Comparison of ENCODE assay signal across 37 cellular contexts in genomic region chr13:98775386-98775785, GRCh38. TPM values are rescaled to one million over a fixed set of nuclear protein-coding genes. Genes with fewer than 3 reads are reported as not detected.
"Had no signal": no experiment of that assay in that cellular context is flagged by ENCODE, and none has a peak within 500 bp of the region (broad histone marks: within the 10 kb centered on the region; RNA-seq: fewer than 3 reads in every experiment).

No MANE protein-coding gene starts in this region.

- ATAC-seq: activated CD4-positive, alpha-beta T cell treated with anti-CD3 and anti-CD28 coated beads for 36 hours; activated CD8-positive, alpha-beta memory T cell treated with anti-CD3 and anti-CD28 coated beads, Interleukin-2, amount 10 ng/mL, durations not matched to agents 7 days and 5 days; activated CD8-positive, alpha-beta T cell treated with anti-CD3 and anti-CD28 coated beads, Interleukin-2, amount 10 ng/mL, durations not matched to agents 7 days and 5 days; activated naive CD8-positive, alpha-beta T cell treated with anti-CD3 and anti-CD28 coated beads, Interleukin-2, amount 50 U/mL, for 24 hours; gastrocnemius medialis; heart left ventricle had no signal

- H3K36me3 Mint-ChIP-seq: activated CD8-positive, alpha-beta memory T cell treated with anti-CD3 and anti-CD28 coated beads, Interleukin-2, amount 10 ng/mL, durations not matched to agents 7 days and 5 days; activated naive CD4-positive, alpha-beta T cell treated with anti-CD3 and anti-CD28 coated beads, Interleukin-2, amount 50 U/mL, for 24 hours; activated naive CD8-positive, alpha-beta T cell treated with anti-CD3 and anti-CD28 coated beads for 36 hours; brain had no signal

- H3K36me3 ChIP-seq: adrenal gland, breast epithelium, cardiac muscle cell, esophagus muscularis mucosa, gastrocnemius medialis, heart left ventricle had no signal

- H3K27ac ChIP-seq: adrenal gland, breast epithelium, cardiac muscle cell, coronary artery, dorsolateral prefrontal cortex, esophagus muscularis mucosa, foreskin keratinocyte, gastrocnemius medialis, heart left ventricle had no signal

- DNase-seq: activated CD4-positive, alpha-beta memory T cell treated with anti-CD3 and anti-CD28 coated beads for 36 hours; activated CD4-positive, alpha-beta T cell treated with anti-CD3 and anti-CD28 coated beads for 36 hours; activated CD4-positive, alpha-beta T cell treated with anti-CD3 and anti-CD28 coated beads, Interleukin-2, amount 10 ng/mL, durations not matched to agents 24 days and 14 days; activated CD4-positive, CD25-positive, alpha-beta regulatory T cell; activated CD4-positive, CD25-positive, alpha-beta regulatory T cell treated with anti-CD3 and anti-CD28 coated beads, Interleukin-2, amount 50 U/mL, for 72 hours; activated CD8-positive, alpha-beta memory T cell treated with anti-CD3 and anti-CD28 coated beads, Interleukin-2, amount 10 ng/mL, durations not matched to agents 7 days and 5 days; activated CD8-positive, alpha-beta memory T cell treated with anti-CD3 and anti-CD28 coated beads, Interleukin-2, amount 50 U/mL, for 4 hours; activated CD8-positive, alpha-beta T cell treated with anti-CD3 and anti-CD28 coated beads, Interleukin-2, amount 10 ng/mL, durations not matched to agents 7 days and 5 days; activated effector memory CD4-positive, alpha-beta T cell treated with anti-CD3 and anti-CD28 coated beads, Interleukin-2, amount 50 U/mL, for 16 hours; activated naive CD4-positive, alpha-beta T cell treated with anti-CD3 and anti-CD28 coated beads for 36 hours; activated naive CD8-positive, alpha-beta T cell treated with anti-CD3 and anti-CD28 coated beads for 36 hours; activated naive CD8-positive, alpha-beta T cell treated with anti-CD3 and anti-CD28 coated beads, Interleukin-2, amount 50 U/mL, for 24 hours; activated T-cell treated with anti-CD3 and anti-CD28 coated beads, Interleukin-2, amount 50 U/mL, for 1 hour; activated T-cell treated with anti-CD3 and anti-CD28 coated beads, Interleukin-2, amount 50 U/mL, for 48 hours; adrenal gland; amygdala; aorta; dorsolateral prefrontal cortex; effector memory CD4-positive, alpha-beta T cell; erythroblast; gastrocnemius medialis; glutamatergic neuron; heart left ventricle; T-helper 2 cell had no signal

- H3K4me3 ChIP-seq: adrenal gland, breast epithelium, cardiac muscle cell, coronary artery, dorsolateral prefrontal cortex, esophagus muscularis mucosa, gastrocnemius medialis, heart left ventricle had no signal

- H3K4me3 Mint-ChIP-seq: activated CD4-positive, alpha-beta memory T cell treated with anti-CD3 and anti-CD28 coated beads for 36 hours; activated CD4-positive, alpha-beta T cell treated with anti-CD3 and anti-CD28 coated beads for 36 hours; activated CD4-positive, alpha-beta T cell treated with anti-CD3 and anti-CD28 coated beads, Interleukin-2, amount 10 ng/mL, durations not matched to agents 24 days and 14 days; activated CD8-positive, alpha-beta memory T cell treated with anti-CD3 and anti-CD28 coated beads, Interleukin-2, amount 10 ng/mL, durations not matched to agents 7 days and 5 days; activated CD8-positive, alpha-beta T cell treated with anti-CD3 and anti-CD28 coated beads, Interleukin-2, amount 10 ng/mL, durations not matched to agents 7 days and 5 days; activated naive CD4-positive, alpha-beta T cell treated with anti-CD3 and anti-CD28 coated beads for 36 hours; activated naive CD4-positive, alpha-beta T cell treated with anti-CD3 and anti-CD28 coated beads, Interleukin-2, amount 50 U/mL, for 24 hours; activated naive CD8-positive, alpha-beta T cell treated with anti-CD3 and anti-CD28 coated beads for 36 hours; activated naive CD8-positive, alpha-beta T cell treated with anti-CD3 and anti-CD28 coated beads, Interleukin-2, amount 50 U/mL, for 24 hours; activated T-helper 1 cell treated with anti-CD3 and anti-CD28 coated beads, Interleukin-12 subunit alpha, Interleukin-12 subunit beta, Interleukin-2, Interleukin-4 antibody, amounts not matched to agents 30 ng/mL and 10 ng/mL and 1 ng/mL, durations not matched to agents 14 hours and 24 hours and 36 hours; brain; central memory CD8-positive, alpha-beta T cell; dendritic cell treated with granulocyte-macrophage colony-stimulating factor and Interleukin-4, amounts not matched to agents 40 ng/mL and 50 ng/mL, for 4 days had no signal

- H3K9me3 Mint-ChIP-seq: activated naive CD4-positive, alpha-beta T cell treated with anti-CD3 and anti-CD28 coated beads, Interleukin-2, amount 50 U/mL, for 24 hours; activated naive CD8-positive, alpha-beta T cell treated with anti-CD3 and anti-CD28 coated beads for 36 hours; central memory CD8-positive, alpha-beta T cell; dendritic cell treated with granulocyte-macrophage colony-stimulating factor and Interleukin-4, amounts not matched to agents 40 ng/mL and 50 ng/mL, for 4 days had no signal

- H3K27ac Mint-ChIP-seq: activated CD4-positive, alpha-beta memory T cell treated with anti-CD3 and anti-CD28 coated beads for 36 hours; activated CD4-positive, alpha-beta T cell treated with anti-CD3 and anti-CD28 coated beads for 36 hours; activated CD4-positive, alpha-beta T cell treated with anti-CD3 and anti-CD28 coated beads, Interleukin-2, amount 10 ng/mL, durations not matched to agents 24 days and 14 days; activated CD8-positive, alpha-beta memory T cell treated with anti-CD3 and anti-CD28 coated beads, Interleukin-2, amount 10 ng/mL, durations not matched to agents 7 days and 5 days; activated CD8-positive, alpha-beta T cell treated with anti-CD3 and anti-CD28 coated beads, Interleukin-2, amount 10 ng/mL, durations not matched to agents 7 days and 5 days; activated naive CD4-positive, alpha-beta T cell treated with anti-CD3 and anti-CD28 coated beads for 36 hours; activated naive CD4-positive, alpha-beta T cell treated with anti-CD3 and anti-CD28 coated beads, Interleukin-2, amount 50 U/mL, for 24 hours; activated naive CD8-positive, alpha-beta T cell treated with anti-CD3 and anti-CD28 coated beads for 36 hours; activated naive CD8-positive, alpha-beta T cell treated with anti-CD3 and anti-CD28 coated beads, Interleukin-2, amount 50 U/mL, for 24 hours; activated T-helper 1 cell treated with anti-CD3 and anti-CD28 coated beads, Interleukin-12 subunit alpha, Interleukin-12 subunit beta, Interleukin-2, Interleukin-4 antibody, amounts not matched to agents 30 ng/mL and 10 ng/mL and 1 ng/mL, durations not matched to agents 14 hours and 24 hours and 36 hours; activated T-helper 2 cell treated with anti-CD3 and anti-CD28 coated beads, Interferon-gamma antibody, Interleukin-2, Interleukin-4, amounts not matched to agents 10 μg/mL and 5 μg/mL and 100 μg/mL, durations not matched to agents 14 hours and 24 hours and 36 hours; dendritic cell treated with granulocyte-macrophage colony-stimulating factor and Interleukin-4, amounts not matched to agents 40 ng/mL and 50 ng/mL, for 4 days had no signal

- H3K4me1 ChIP-seq: adrenal gland, breast epithelium, esophagus muscularis mucosa, gastrocnemius medialis, heart left ventricle had no signal

- H3K27me3 Mint-ChIP-seq: dendritic cell treated with granulocyte-macrophage colony-stimulating factor and Interleukin-4, amounts not matched to agents 40 ng/mL and 50 ng/mL, for 4 days had no signal

- H3K9me3 ChIP-seq: adrenal gland, breast epithelium, esophagus muscularis mucosa, gastrocnemius medialis, heart left ventricle had no signal

- H3K27me3 ChIP-seq: adrenal gland, breast epithelium, cardiac muscle cell, esophagus muscularis mucosa, foreskin keratinocyte, gastrocnemius medialis had no signal

- H3K4me1 Mint-ChIP-seq: activated CD4-positive, alpha-beta T cell treated with anti-CD3 and anti-CD28 coated beads for 36 hours; activated CD4-positive, alpha-beta T cell treated with anti-CD3 and anti-CD28 coated beads, Interleukin-2, amount 10 ng/mL, durations not matched to agents 24 days and 14 days; activated CD8-positive, alpha-beta memory T cell treated with anti-CD3 and anti-CD28 coated beads, Interleukin-2, amount 10 ng/mL, durations not matched to agents 7 days and 5 days; activated naive CD4-positive, alpha-beta T cell treated with anti-CD3 and anti-CD28 coated beads, Interleukin-2, amount 50 U/mL, for 24 hours; activated naive CD8-positive, alpha-beta T cell treated with anti-CD3 and anti-CD28 coated beads for 36 hours; activated naive CD8-positive, alpha-beta T cell treated with anti-CD3 and anti-CD28 coated beads, Interleukin-2, amount 50 U/mL, for 24 hours; brain; central memory CD8-positive, alpha-beta T cell had no signal

RNA-seq across cellular contexts. Expression of gene SLC15A1, which starts 22.9 kb away (rescaled TPM):
- total RNA-seq: activated CD4-positive, alpha-beta memory T cell treated with anti-CD3 and anti-CD28 coated beads for 36 hours; activated CD4-positive, alpha-beta T cell treated with anti-CD3 and anti-CD28 coated beads for 36 hours; activated CD4-positive, alpha-beta T cell treated with anti-CD3 and anti-CD28 coated beads, Interleukin-2, amount 10 ng/mL, durations not matched to agents 24 days and 14 days; activated CD8-positive, alpha-beta memory T cell treated with anti-CD3 and anti-CD28 coated beads for 36 hours; activated CD8-positive, alpha-beta memory T cell treated with anti-CD3 and anti-CD28 coated beads, Interleukin-2, amount 10 ng/mL, durations not matched to agents 7 days and 5 days; activated CD8-positive, alpha-beta T cell treated with anti-CD3 and anti-CD28 coated beads, Interleukin-2, amount 10 ng/mL, durations not matched to agents 7 days and 5 days; activated naive CD4-positive, alpha-beta T cell treated with anti-CD3 and anti-CD28 coated beads for 36 hours; activated naive CD8-positive, alpha-beta T cell treated with anti-CD3 and anti-CD28 coated beads for 36 hours; activated T-helper 1 cell treated with anti-CD3 and anti-CD28 coated beads, Interleukin-12 subunit alpha, Interleukin-12 subunit beta, Interleukin-2, Interleukin-4 antibody, amounts not matched to agents 30 ng/mL and 10 ng/mL and 1 ng/mL, durations not matched to agents 14 hours and 24 hours and 36 hours; activated T-helper 2 cell treated with anti-CD3 and anti-CD28 coated beads, Interferon-gamma antibody, Interleukin-2, Interleukin-4, amounts not matched to agents 10 μg/mL and 5 μg/mL and 100 μg/mL, durations not matched to agents 14 hours and 24 hours and 36 hours; cardiac muscle cell; esophagus muscularis mucosa; gastrocnemius medialis; heart left ventricle; T-helper 1 cell treated with Interleukin-12 subunit alpha and Interleukin-12 subunit beta and Interleukin-4 antibody, amounts not matched to agents 30 ng/mL and 1 ng/mL, for 36 hours had no signal
- polyA plus RNA-seq: cardiac muscle cell, foreskin keratinocyte, heart left ventricle had no signal
